ENCODE assay signal across 8 cellular contexts in genomic region chr1:18234790-18235242, GRCh38.
A peak's percentile ranks its signal among the peaks of the same experiment; 100 is the strongest.
DNase-seq lines count a peak whose midpoint lies in the region; ATAC-seq and TF ChIP-seq lines count a peak whose summit lies in the region.

No MANE protein-coding gene starts in this region.

- H3K4me1 Mint-ChIP-seq in activated naive CD4-positive, alpha-beta T cell treated with anti-CD3 and anti-CD28 coated beads for 36 hours (ENCODE audit: low read depth) = no peaks in the 10 kb centered on the region

- H3K4me1 ChIP-seq in foreskin keratinocyte = no peaks in the 10 kb centered on the region

- CTCF ChIA-PET in activated naive CD4-positive, alpha-beta T cell treated with anti-CD3 and anti-CD28 coated beads for 36 hours (lab: Charles Lee) = interaction anchor here (1.0 to 1.4 kb wide), 5 partner anchors 11 to 122 kb away, joined by 3 to 5 read pairs (median 4); no protein-coding TSS in a partner anchor

- no peak overlapping the region for H3K27ac Mint-ChIP-seq in activated naive CD4-positive, alpha-beta T cell treated with anti-CD3 and anti-CD28 coated beads for 36 hours

- H3K4me3 Mint-ChIP-seq in activated naive CD4-positive, alpha-beta T cell treated with anti-CD3 and anti-CD28 coated beads for 36 hours = no peak overlapping the region

- no peaks in the 10 kb centered on the region for H3K36me3 Mint-ChIP-seq in activated naive CD4-positive, alpha-beta T cell treated with anti-CD3 and anti-CD28 coated beads for 36 hours (ENCODE audit: low read depth)

- peak; percentile 38 for DNase-seq in activated naive CD4-positive, alpha-beta T cell treated with anti-CD3 and anti-CD28 coated beads for 36 hours
- DNase-seq in activated naive CD4-positive, alpha-beta T cell (lab: John Stamatoyannopoulos, UW) = no peak
- peak; percentile 1 for DNase-seq in LoVo (ENCODE audit: low spot score)
- peak; percentile 86 for DNase-seq in SK-MEL-5 (ENCODE audit: low read depth, low spot score)
- peak; percentile 2 to 13 for DNase-seq in foreskin keratinocyte
- no peak for DNase-seq in retinal pigment epithelial cell (ENCODE audit: low read depth)

- no peak overlapping the region for H3K4me3 ChIP-seq in retinal pigment epithelial cell (ENCODE audit: low read length)

- peaks cover 15% of the 10 kb centered on the region for H3K9me3 Mint-ChIP-seq in activated naive CD4-positive, alpha-beta T cell treated with anti-CD3 and anti-CD28 coated beads for 36 hours

- in situ Hi-C loops in SK-MEL-5 (cut with HindIII; ENCODE audit: low pct_unique_long_range_greater_than_20kb, low sequenced_read_pairs) = no loop called here

- ATAC-seq in foreskin keratinocyte = peak; percentile 78
- no peak for ATAC-seq in GM21367 (IDR thresholded peaks at IDR 0.05; ENCODE audit: unreplicated experiment)
- ATAC-seq in GM21717 (IDR thresholded peaks at IDR 0.05; ENCODE audit: unreplicated experiment) = no peak

- peaks cover 20% of the 10 kb centered on the region for H3K27me3 Mint-ChIP-seq in activated naive CD4-positive, alpha-beta T cell treated with anti-CD3 and anti-CD28 coated beads for 36 hours (ENCODE audit: low read depth)

- intact Hi-C loops in activated naive CD4-positive, alpha-beta T cell treated with anti-CD3 and anti-CD28 coated beads for 36 hours (cut with micrococcal nuclease) = no loop called here

- H3K27ac ChIP-seq in foreskin keratinocyte = no peak overlapping the region

- H3K27me3 ChIP-seq in foreskin keratinocyte = no peaks in the 10 kb centered on the region

- peak; percentile 66 for TF ChIP-seq CTCF in foreskin keratinocyte (conservative IDR thresholded peaks at IDR 0.05)
- peak; percentile 57 for TF ChIP-seq CTCF in retinal pigment epithelial cell (conservative IDR thresholded peaks at IDR 0.05; ENCODE audit: low read depth, low read length)

Comparison
In these comparisons a context has a peak if more than half of its experiments do, and no peak if none do; other contexts are left out.
1. DNase-seq: peak in activated naive CD4-positive, alpha-beta T cell treated with anti-CD3 and anti-CD28 coated beads for 36 hours (single experiment), LoVo (single experiment), SK-MEL-5 (single experiment) and foreskin keratinocyte (2 of 2); none in activated naive CD4-positive, alpha-beta T cell (0 of 4) and retinal pigment epithelial cell (single experiment).